1 cellular context compared by ENCODE assay signal in genomic region chr5:179819296-179820126, GRCh38.
TF ChIP-seq lines count a peak whose summit lies in the region.

No MANE protein-coding gene starts in this region.

TF ChIP-seq in K562, 482 proteins besides CTCF, POLR2A, EP300 and RAD21 (continued from another document and continues in another):
- TF ChIP-seq JUNB (CRISPR knock-in tag; conservative IDR thresholded peaks at IDR 0.05) = peak; percentile 74; the same call in 1 of the 2 replicates
- TF ChIP-seq, protein P1, sequence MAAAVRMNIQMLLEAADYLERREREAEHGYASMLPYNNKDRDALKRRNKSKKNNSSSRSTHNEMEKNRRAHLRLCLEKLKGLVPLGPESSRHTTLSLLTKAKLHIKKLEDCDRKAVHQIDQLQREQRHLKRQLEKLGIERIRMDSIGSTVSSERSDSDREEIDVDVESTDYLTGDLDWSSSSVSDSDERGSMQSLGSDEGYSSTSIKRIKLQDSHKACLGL (CRISPR knock-in tag; IDR thresholded peaks at IDR 0.05; ENCODE audit: borderline replicate concordance, poor library complexity, severe bottlenecking) = peak; percentile 88
- TF ChIP-seq ZNF75A (CRISPR knock-in tag; IDR thresholded peaks at IDR 0.05) = no peak
- peak; percentile 55 for TF ChIP-seq ZEB2 (IDR thresholded peaks at IDR 0.05)
- TF ChIP-seq ASH1L (IDR thresholded peaks at IDR 0.05; ENCODE audit: borderline replicate concordance, low read depth, partially characterized antibody) = no peak
- TF ChIP-seq, protein P2, sequence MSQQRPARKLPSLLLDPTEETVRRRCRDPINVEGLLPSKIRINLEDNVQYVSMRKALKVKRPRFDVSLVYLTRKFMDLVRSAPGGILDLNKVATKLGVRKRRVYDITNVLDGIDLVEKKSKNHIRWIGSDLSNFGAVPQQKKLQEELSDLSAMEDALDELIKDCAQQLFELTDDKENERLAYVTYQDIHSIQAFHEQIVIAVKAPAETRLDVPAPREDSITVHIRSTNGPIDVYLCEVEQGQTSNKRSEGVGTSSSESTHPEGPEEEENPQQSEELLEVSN (IDR thresholded peaks at IDR 0.05; ENCODE audit: borderline replicate concordance in 1 of 2, extremely low read depth in 1 of 2, insufficient read depth in 1 of 2, insufficient read length in 1 of 2, low read depth in 1 of 2, low read length in 1 of 2, poor library complexity in 1 of 2, severe bottlenecking in 1 of 2) = peak; percentile 91 to 93
- TF ChIP-seq HCFC1 (IDR thresholded peaks at IDR 0.05; ENCODE audit: low read depth, low read length) = no peak
- TF ChIP-seq ZBTB33 (CRISPR knock-in tag; IDR thresholded peaks at IDR 0.05) = no peak
- TF ChIP-seq HMBOX1 (IDR thresholded peaks at IDR 0.05) = no peak
- peak; percentile 6; the same call in 1 of the 2 replicates for TF ChIP-seq RB1 (IDR thresholded peaks at IDR 0.05; ENCODE audit: low read depth)
- TF ChIP-seq POLR3G (IDR thresholded peaks at IDR 0.05; ENCODE audit: extremely low read depth, insufficient read length, insufficient replicate concordance) = no peak
- TF ChIP-seq ZNF518B (CRISPR knock-in tag; IDR thresholded peaks at IDR 0.05) = no peak
- peak; percentile 73 for TF ChIP-seq BHLHE40 (IDR thresholded peaks at IDR 0.05; ENCODE audit: low read length)
- TF ChIP-seq, protein P3, sequence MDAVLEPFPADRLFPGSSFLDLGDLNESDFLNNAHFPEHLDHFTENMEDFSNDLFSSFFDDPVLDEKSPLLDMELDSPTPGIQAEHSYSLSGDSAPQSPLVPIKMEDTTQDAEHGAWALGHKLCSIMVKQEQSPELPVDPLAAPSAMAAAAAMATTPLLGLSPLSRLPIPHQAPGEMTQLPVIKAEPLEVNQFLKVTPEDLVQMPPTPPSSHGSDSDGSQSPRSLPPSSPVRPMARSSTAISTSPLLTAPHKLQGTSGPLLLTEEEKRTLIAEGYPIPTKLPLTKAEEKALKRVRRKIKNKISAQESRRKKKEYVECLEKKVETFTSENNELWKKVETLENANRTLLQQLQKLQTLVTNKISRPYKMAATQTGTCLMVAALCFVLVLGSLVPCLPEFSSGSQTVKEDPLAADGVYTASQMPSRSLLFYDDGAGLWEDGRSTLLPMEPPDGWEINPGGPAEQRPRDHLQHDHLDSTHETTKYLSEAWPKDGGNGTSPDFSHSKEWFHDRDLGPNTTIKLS (IDR thresholded peaks at IDR 0.05; ENCODE audit: borderline replicate concordance, low read depth) = peak; percentile 77
- no peak for TF ChIP-seq SOX6 (IDR thresholded peaks at IDR 0.05)
- peak; percentile 92 for TF ChIP-seq ZNF695 (CRISPR knock-in tag; IDR thresholded peaks at IDR 0.05)
- peak; percentile 27 for TF ChIP-seq BRD4 (IDR thresholded peaks at IDR 0.05)
- 0 out of 2 replicates have a peak, but pooled peaks have one; percentile 61 for TF ChIP-seq ZNF445 (CRISPR knock-in tag; IDR thresholded peaks at IDR 0.05; ENCODE audit: low read depth)
- TF ChIP-seq MEF2A (IDR thresholded peaks at IDR 0.05; ENCODE audit: control insufficient read depth, low read depth, low read length) = 0 out of 2 replicates have a peak, but pooled peaks have one; percentile 0
- no peak for TF ChIP-seq E4F1 (CRISPR knock-in tag; IDR thresholded peaks at IDR 0.05; ENCODE audit: borderline replicate concordance)
- TF ChIP-seq, protein P4, sequence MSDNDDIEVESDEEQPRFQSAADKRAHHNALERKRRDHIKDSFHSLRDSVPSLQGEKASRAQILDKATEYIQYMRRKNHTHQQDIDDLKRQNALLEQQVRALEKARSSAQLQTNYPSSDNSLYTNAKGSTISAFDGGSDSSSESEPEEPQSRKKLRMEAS (CRISPR knock-in tag; IDR thresholded peaks at IDR 0.05) = peak; percentile 95
- TF ChIP-seq EP400 (IDR thresholded peaks at IDR 0.05) = peak; percentile 89
- TF ChIP-seq ZNF263 (CRISPR knock-in tag; IDR thresholded peaks at IDR 0.05; ENCODE audit: borderline replicate concordance) = no peak
- TF ChIP-seq ZBTB9 (CRISPR knock-in tag; IDR thresholded peaks at IDR 0.05) = peak; percentile 93
- peak in 1 of 2 experiments; percentile 94; a peak in 2 of 4 replicates for TF ChIP-seq TEAD1 (CRISPR knock-in tag; IDR thresholded peaks at IDR 0.05)
- no peak for TF ChIP-seq DNMT1 (IDR thresholded peaks at IDR 0.05)
- TF ChIP-seq, protein P5, sequence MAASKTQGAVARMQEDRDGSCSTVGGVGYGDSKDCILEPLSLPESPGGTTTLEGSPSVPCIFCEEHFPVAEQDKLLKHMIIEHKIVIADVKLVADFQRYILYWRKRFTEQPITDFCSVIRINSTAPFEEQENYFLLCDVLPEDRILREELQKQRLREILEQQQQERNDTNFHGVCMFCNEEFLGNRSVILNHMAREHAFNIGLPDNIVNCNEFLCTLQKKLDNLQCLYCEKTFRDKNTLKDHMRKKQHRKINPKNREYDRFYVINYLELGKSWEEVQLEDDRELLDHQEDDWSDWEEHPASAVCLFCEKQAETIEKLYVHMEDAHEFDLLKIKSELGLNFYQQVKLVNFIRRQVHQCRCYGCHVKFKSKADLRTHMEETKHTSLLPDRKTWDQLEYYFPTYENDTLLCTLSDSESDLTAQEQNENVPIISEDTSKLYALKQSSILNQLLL (CRISPR knock-in tag; IDR thresholded peaks at IDR 0.05; ENCODE audit: borderline replicate concordance) = no peak
- TF ChIP-seq POLR2B (IDR thresholded peaks at IDR 0.05; ENCODE audit: low read depth, partially characterized antibody) = no peak
- TF ChIP-seq, protein P6, sequence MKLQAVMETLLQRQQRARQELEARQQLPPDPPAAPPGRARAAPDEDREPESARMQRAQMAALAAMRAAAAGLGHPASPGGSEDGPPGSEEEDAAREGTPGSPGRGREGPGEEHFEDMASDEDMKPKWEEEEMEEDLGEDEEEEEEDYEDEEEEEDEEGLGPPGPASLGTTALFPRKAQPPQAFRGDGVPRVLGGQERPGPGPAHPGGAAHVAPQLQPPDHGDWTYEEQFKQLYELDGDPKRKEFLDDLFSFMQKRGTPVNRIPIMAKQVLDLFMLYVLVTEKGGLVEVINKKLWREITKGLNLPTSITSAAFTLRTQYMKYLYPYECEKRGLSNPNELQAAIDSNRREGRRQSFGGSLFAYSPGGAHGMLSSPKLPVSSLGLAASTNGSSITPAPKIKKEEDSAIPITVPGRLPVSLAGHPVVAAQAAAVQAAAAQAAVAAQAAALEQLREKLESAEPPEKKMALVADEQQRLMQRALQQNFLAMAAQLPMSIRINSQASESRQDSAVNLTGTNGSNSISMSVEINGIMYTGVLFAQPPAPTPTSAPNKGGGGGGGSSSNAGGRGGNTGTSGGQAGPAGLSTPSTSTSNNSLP (IDR thresholded peaks at IDR 0.05; ENCODE audit: borderline replicate concordance, low read depth, low read length) = no peak
- TF ChIP-seq PURB (CRISPR knock-in tag; IDR thresholded peaks at IDR 0.05; ENCODE audit: low read depth) = no peak
- TF ChIP-seq ZNF639 (CRISPR knock-in tag; conservative IDR thresholded peaks at IDR 0.05 in 1 of 2, IDR thresholded peaks at IDR 0.05 in 1 of 2) = peak in 1 of 2 experiments; percentile 90; a peak in 2 of 4 replicates
- TF ChIP-seq, protein P7, sequence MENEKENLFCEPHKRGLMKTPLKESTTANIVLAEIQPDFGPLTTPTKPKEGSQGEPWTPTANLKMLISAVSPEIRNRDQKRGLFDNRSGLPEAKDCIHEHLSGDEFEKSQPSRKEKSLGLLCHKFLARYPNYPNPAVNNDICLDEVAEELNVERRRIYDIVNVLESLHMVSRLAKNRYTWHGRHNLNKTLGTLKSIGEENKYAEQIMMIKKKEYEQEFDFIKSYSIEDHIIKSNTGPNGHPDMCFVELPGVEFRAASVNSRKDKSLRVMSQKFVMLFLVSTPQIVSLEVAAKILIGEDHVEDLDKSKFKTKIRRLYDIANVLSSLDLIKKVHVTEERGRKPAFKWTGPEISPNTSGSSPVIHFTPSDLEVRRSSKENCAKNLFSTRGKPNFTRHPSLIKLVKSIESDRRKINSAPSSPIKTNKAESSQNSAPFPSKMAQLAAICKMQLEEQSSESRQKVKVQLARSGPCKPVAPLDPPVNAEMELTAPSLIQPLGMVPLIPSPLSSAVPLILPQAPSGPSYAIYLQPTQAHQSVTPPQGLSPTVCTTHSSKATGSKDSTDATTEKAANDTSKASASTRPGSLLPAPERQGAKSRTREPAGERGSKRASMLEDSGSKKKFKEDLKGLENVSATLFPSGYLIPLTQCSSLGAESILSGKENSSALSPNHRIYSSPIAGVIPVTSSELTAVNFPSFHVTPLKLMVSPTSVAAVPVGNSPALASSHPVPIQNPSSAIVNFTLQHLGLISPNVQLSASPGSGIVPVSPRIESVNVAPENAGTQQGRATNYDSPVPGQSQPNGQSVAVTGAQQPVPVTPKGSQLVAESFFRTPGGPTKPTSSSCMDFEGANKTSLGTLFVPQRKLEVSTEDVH (IDR thresholded peaks at IDR 0.05; ENCODE audit: low read depth, partially characterized antibody) = no peak
- 0 out of 2 replicates have a peak, but pooled peaks have one; percentile 25 for TF ChIP-seq ZNF212 (CRISPR knock-in tag; IDR thresholded peaks at IDR 0.05)
- peak; percentile 12; the same call in 1 of the 2 replicates for TF ChIP-seq FOXJ2 (tag; IDR thresholded peaks at IDR 0.05)
- no peak for TF ChIP-seq GTF2E2 (tag; IDR thresholded peaks at IDR 0.05)
- no peak for TF ChIP-seq ZNF224 (CRISPR knock-in tag; IDR thresholded peaks at IDR 0.05)
